19 cellular contexts compared by ENCODE assay signal in genomic region chr12:2083008-2083407, GRCh38. TPM values are rescaled to one million over a fixed set of nuclear protein-coding genes. Genes with fewer than 3 reads are reported as not detected.
DNase-seq lines count a peak whose midpoint lies in the region; ATAC-seq and TF ChIP-seq lines count a peak whose summit lies in the region.
"Had no signal": no experiment of that assay in that cellular context is flagged by ENCODE, and none has a peak within 500 bp of the region (broad histone marks: within the 10 kb centered on the region; RNA-seq: fewer than 3 reads in every experiment).

No MANE protein-coding gene starts in this region.

- peak; percentile 17 for TF ChIP-seq CTCF in chondrocyte (IDR thresholded peaks at IDR 0.05)

- peaks cover 65% of the 10 kb centered on the region for H3K4me1 Mint-ChIP-seq in chondrocyte (ENCODE audit: low read depth)
- H3K4me1 Mint-ChIP-seq: activated CD4-positive, alpha-beta T cell treated with anti-CD3 and anti-CD28 coated beads, Interleukin-2, amount 10 ng/mL, durations not matched to agents 24 days and 14 days had no signal

- ATAC-seq in GM18858 (IDR thresholded peaks at IDR 0.05; ENCODE audit: unreplicated experiment) = no peak
- ATAC-seq: HepG2, right lobe of liver had no signal

- no peaks in the 10 kb centered on the region for H3K27me3 Mint-ChIP-seq in chondrocyte (ENCODE audit: low read depth)

- no peaks in the 10 kb centered on the region for H3K27me3 ChIP-seq in rectal smooth muscle tissue (ENCODE audit: control insufficient read depth, insufficient read depth, low read length)
- H3K27me3 ChIP-seq: hepatocyte, neutrophil, right lobe of liver had no signal

- H3K4me1 ChIP-seq in rectal smooth muscle tissue (ENCODE audit: control insufficient read depth, insufficient read depth, low read length) = peaks cover 26% of the 10 kb centered on the region
- H3K4me1 ChIP-seq: right lobe of liver had no signal

- H3K4me3 ChIP-seq in rectal smooth muscle tissue (ENCODE audit: low read length) = no peak overlapping the region
- H3K4me3 ChIP-seq: hepatocyte, PC-9, right lobe of liver had no signal

- in situ Hi-C loops in G401 (cut with HindIII; ENCODE audit: low sequenced_read_pairs) = no loop called here

- H3K9me3 Mint-ChIP-seq in chondrocyte (ENCODE audit: low read depth) = peaks cover 11% of the 10 kb centered on the region
- H3K9me3 Mint-ChIP-seq: activated CD4-positive, alpha-beta T cell treated with anti-CD3 and anti-CD28 coated beads, Interleukin-2, amount 10 ng/mL, durations not matched to agents 24 days and 14 days had no signal

- H3K9ac ChIP-seq in rectal smooth muscle tissue (ENCODE audit: low read length) = no peak overlapping the region
- H3K9ac ChIP-seq: SK-N-SH had no signal

- H3K36me3 ChIP-seq in rectal smooth muscle tissue (ENCODE audit: control insufficient read depth, insufficient read depth, low read length) = no peaks in the 10 kb centered on the region
- H3K36me3 ChIP-seq: neutrophil, right lobe of liver had no signal

- peak overlapping the region; percentile 54 for H3K27ac ChIP-seq in rectal smooth muscle tissue (ENCODE audit: low read depth, low read length)
- H3K27ac ChIP-seq: hepatocyte, neutrophil, PC-9, right lobe of liver had no signal

- peak overlapping the region; percentile 58 for H3K27ac Mint-ChIP-seq in chondrocyte (ENCODE audit: unreplicated experiment)
- H3K27ac Mint-ChIP-seq: activated CD4-positive, alpha-beta T cell treated with anti-CD3 and anti-CD28 coated beads, Interleukin-2, amount 10 ng/mL, durations not matched to agents 24 days and 14 days; activated naive CD4-positive, alpha-beta T cell treated with anti-CD3 and anti-CD28 coated beads for 36 hours had no signal

- H3K4me3 Mint-ChIP-seq in chondrocyte (ENCODE audit: unreplicated experiment) = no peak overlapping the region
- H3K4me3 Mint-ChIP-seq: activated CD4-positive, alpha-beta T cell treated with anti-CD3 and anti-CD28 coated beads, Interleukin-2, amount 10 ng/mL, durations not matched to agents 24 days and 14 days; activated naive CD4-positive, alpha-beta T cell treated with anti-CD3 and anti-CD28 coated beads for 36 hours had no signal

- H3K36me3 Mint-ChIP-seq in chondrocyte (ENCODE audit: low read depth) = peaks cover 7% of the 10 kb centered on the region

- DNase-seq in G401 (ENCODE audit: low spot score) = peak; percentile 89
- peak; percentile 72 for DNase-seq in NCI-H1694 (lab: John Stamatoyannopoulos, UW)
- DNase-seq in chondrocyte (ENCODE audit: low spot score) = no peak
- no peak for DNase-seq in kidney glomerular epithelial cell (lab: John Stamatoyannopoulos, UW)
- DNase-seq in NCI-H187 (lab: John Stamatoyannopoulos, UW) = no peak
- DNase-seq: activated CD4-positive, alpha-beta T cell treated with anti-CD3 and anti-CD28 coated beads, Interleukin-2, amount 10 ng/mL, durations not matched to agents 24 days and 14 days; activated naive CD4-positive, alpha-beta T cell treated with anti-CD3 and anti-CD28 coated beads for 36 hours; activated T-cell treated with anti-CD3 and anti-CD28 coated beads for 4 hours; erythroblast; PC-9; right lobe of liver; SK-N-SH; stimulated activated CD4-positive, alpha-beta T cell treated with anti-CD3 and anti-CD28 coated beads, Interleukin-1b, Interleukin-23, amount 100 ng/mL, for 48 hours; T1000 had no signal

RNA-seq across cellular contexts. Expression of gene CACNA1C, which starts 30.2 kb away (rescaled TPM):
- total RNA-seq in G401 (2014; rRNA removed; shearing (Covaris generic)) = 1.7 and 2.8 TPM in 2 replicates
- 27.0 to 48.5 TPM (median 27.0 TPM) in 3 replicates for total RNA-seq in chondrocyte
- total RNA-seq: HepG2, PC-9 had no signal

Comparison
In these comparisons a context has a peak if more than half of its experiments do, and no peak if none do; other contexts are left out.
1. DNase-seq: peak in G401 (single experiment) and NCI-H1694 (single experiment); none in chondrocyte (single experiment), kidney glomerular epithelial cell (single experiment) and NCI-H187 (0 of 2).